In the genomic region with DNA sequence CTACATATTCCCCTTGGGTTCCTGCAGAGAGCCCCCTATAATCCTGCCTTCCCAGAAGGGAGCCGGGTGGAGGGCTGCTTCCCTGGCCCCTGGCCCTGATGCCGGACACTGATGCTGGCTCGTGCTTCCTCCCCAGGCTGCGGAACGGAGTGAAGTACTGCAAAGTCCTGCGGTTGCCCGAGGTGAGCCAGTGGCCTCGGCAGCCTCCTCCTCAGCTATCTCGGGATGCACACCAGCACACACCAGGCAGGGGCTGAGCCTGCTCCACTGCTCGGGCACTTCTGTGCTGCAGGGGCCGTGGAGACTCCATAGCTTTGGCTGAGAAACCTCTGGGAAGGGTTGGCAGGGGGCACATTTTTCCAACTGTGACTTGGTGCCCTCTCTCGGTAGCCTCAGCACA, we compare ENCODE assay signal across 12 cellular contexts.
"Had no signal": no experiment of that assay in that cellular context is flagged by ENCODE, and none has a peak within 500 bp of the region (broad histone marks: within the 10 kb centered on the region; RNA-seq: fewer than 3 reads in every experiment).

No MANE protein-coding gene starts in this region.

- ATAC-seq: activated CD4-positive, CD25-positive, alpha-beta regulatory T cell treated with anti-CD3 and anti-CD28 coated beads, Interleukin-2, amount 50 U/mL, for 24 hours; body of pancreas had no signal

- DNase-seq: activated CD4-positive, alpha-beta T cell treated with anti-CD3 and anti-CD28 coated beads, Interleukin-2, amount 50 U/mL, for 48 hours; activated gamma-delta T cell treated with Interleukin-2 at 50 U/mL for 16 hours; adrenal gland; body of pancreas; central memory CD4-positive, alpha-beta T cell; erythroblast; hippocampal formation; retina; stimulated activated CD4-positive, alpha-beta T cell treated with anti-CD3 and anti-CD28 coated beads, Interleukin-4, amount 100 ng/mL, for 24 hours; T-helper 2 cell; thyroid gland had no signal
